Comparison of ENCODE assay signal across 22 cellular contexts in the genomic region with DNA sequence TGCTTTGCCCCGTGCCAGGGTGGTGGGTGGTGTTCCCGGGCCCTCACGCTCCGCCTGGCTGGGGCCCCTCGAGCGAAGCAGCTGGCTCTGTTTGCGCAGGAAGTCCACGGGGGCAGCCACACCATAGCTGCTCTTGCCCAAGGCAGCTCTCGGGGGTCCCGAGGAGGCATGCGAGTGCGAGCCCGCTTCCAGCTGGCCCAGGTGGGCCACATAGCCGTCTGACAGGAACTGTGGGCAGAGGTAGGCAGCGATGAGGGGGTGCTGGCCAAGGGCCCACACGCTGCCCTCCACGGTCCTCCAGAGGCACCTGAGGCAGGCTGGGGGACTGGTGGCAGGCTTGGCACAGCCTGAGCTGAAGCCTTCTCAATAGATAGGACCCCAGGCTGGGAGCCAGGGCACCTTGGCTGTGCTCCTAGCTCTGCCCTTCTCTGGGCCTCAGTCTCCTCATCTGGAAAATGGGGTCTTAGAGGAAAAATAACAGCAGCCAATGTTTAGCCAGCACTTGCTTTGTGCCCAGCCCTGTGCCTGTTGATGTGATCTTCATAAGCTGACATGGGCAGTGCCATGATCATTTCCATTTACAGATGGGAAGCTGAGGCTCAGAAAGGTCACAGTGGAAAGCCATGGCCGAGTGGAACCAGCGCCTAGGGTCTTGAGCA. TPM values are rescaled to one million over a fixed set of nuclear protein-coding genes. Genes with fewer than 3 reads are reported as not detected.
DNase-seq lines count a peak whose midpoint lies in the region; ATAC-seq and TF ChIP-seq lines count a peak whose summit lies in the region.
"Had no signal": no experiment of that assay in that cellular context is flagged by ENCODE, and none has a peak within 500 bp of the region (broad histone marks: within the 10 kb centered on the region; RNA-seq: fewer than 3 reads in every experiment).

No MANE protein-coding gene starts in this region.

- POLR2A ChIA-PET in RWPE1 (lab: Yijun Ruan, JAX; ENCODE audit: low non-redundant PET): interaction anchor here (0.7 kb wide), 1 partner anchor 138 kb away, joined by 3 read pairs; no protein-coding TSS in a partner anchor
- POLR2A ChIA-PET in naive thymus-derived CD4-positive, alpha-beta T cell (lab: Charles Lee): interaction anchor here (0.8 to 2.2 kb wide), 9 partner anchors 8 to 100 kb away, joined by 3 to 9 read pairs (median 4); a partner anchor contains a TSS

- H3K4me1 Mint-ChIP-seq in naive thymus-derived CD4-positive, alpha-beta T cell: peaks cover 14 to 22% (median 19%) of the 10 kb centered on the region in 7 donors
- H3K4me1 Mint-ChIP-seq: GM23338 had no signal

- intact Hi-C loops in naive thymus-derived CD4-positive, alpha-beta T cell (cut with micrococcal nuclease): no loop called here

- no peak for TF ChIP-seq CTCF in RWPE1 (conservative IDR thresholded peaks at IDR 0.05; ENCODE audit: low read depth)

- peak; percentile 59 for DNase-seq in activated effector memory CD4-positive, alpha-beta T cell treated with anti-CD3 and anti-CD28 coated beads, Interleukin-2, amount 50 U/mL, for 16 hours
- DNase-seq in activated effector memory CD4-positive, alpha-beta T cell treated with Interleukin-2 at 50 U/mL for 16 hours: no peak
- no peak for DNase-seq in RWPE1 (ENCODE audit: low spot score)
- DNase-seq in naive thymus-derived CD4-positive, alpha-beta T cell: no peak
- no peak for DNase-seq in stimulated activated CD4-positive, alpha-beta T cell treated with anti-CD3 and anti-CD28 coated beads, Interleukin-12 subunit alpha, Interleukin-12 subunit beta, amount 100 ng/mL, for 4 hours
- DNase-seq: DMS 273 treated with DMSO at 0.1 percent for 48 hours, DND-41, MG63, NCI-H1417, NCI-H1694 treated with DMSO at 0.1 percent for 48 hours, NCI-H2081 treated with DMSO at 0.1 percent for 48 hours, NCI-H2171 treated with DMSO at 0.1 percent for 48 hours, NCI-H524 treated with DMSO at 0.1 percent for 48 hours, Peyer's patch, SJCRH30 had no signal

- no peaks in the 10 kb centered on the region for H3K9me3 ChIP-seq in naive thymus-derived CD4-positive, alpha-beta T cell (ENCODE audit: control insufficient read depth in 2 of 3, low read length in 3 of 3)
- H3K9me3 ChIP-seq: MG63, Peyer's patch, SJCRH30 had no signal

- CTCF ChIA-PET in RWPE1 (lab: Yijun Ruan, JAX): no interaction called here
- CTCF ChIA-PET in naive thymus-derived CD4-positive, alpha-beta T cell (lab: Charles Lee): no interaction called here

- H3K27me3 Mint-ChIP-seq in naive thymus-derived CD4-positive, alpha-beta T cell: no peaks in the 10 kb centered on the region

- ATAC-seq in naive thymus-derived CD4-positive, alpha-beta T cell: no peak
- ATAC-seq in HG03439 (IDR thresholded peaks at IDR 0.05; ENCODE audit: unreplicated experiment) (no peak), HG03460 (IDR thresholded peaks at IDR 0.05; ENCODE audit: unreplicated experiment) (no peak)

- H3K4me1 ChIP-seq in naive thymus-derived CD4-positive, alpha-beta T cell (ENCODE audit: control insufficient read depth in 2 of 2, insufficient read depth in 2 of 2, low read length in 2 of 2): peaks cover 4 to 5% of the 10 kb centered on the region in 2 donors
- H3K4me1 ChIP-seq: SJCRH30 had no signal

- peaks cover 10 to 24% (median 15%) of the 10 kb centered on the region in 5 donors for H3K36me3 Mint-ChIP-seq in naive thymus-derived CD4-positive, alpha-beta T cell

- no peak overlapping the region for H3K4me3 Mint-ChIP-seq in naive thymus-derived CD4-positive, alpha-beta T cell
- H3K4me3 Mint-ChIP-seq: GM23338 had no signal

- no peak overlapping the region for H3K27ac Mint-ChIP-seq in naive thymus-derived CD4-positive, alpha-beta T cell
- H3K27ac Mint-ChIP-seq: GM23338 had no signal

- peaks cover 0 to 2% (median 0%) of the 10 kb centered on the region in 11 donors for H3K9me3 Mint-ChIP-seq in naive thymus-derived CD4-positive, alpha-beta T cell
- H3K9me3 Mint-ChIP-seq: GM23338 had no signal

- no peak overlapping the region for H3K4me3 ChIP-seq in naive thymus-derived CD4-positive, alpha-beta T cell (ENCODE audit: low read length)
- H3K4me3 ChIP-seq: GM23338, MG63, Peyer's patch, SJCRH30 had no signal

- peak overlapping the region; percentile 55 for H3K27ac ChIP-seq in RWPE1
- peak overlapping the region; percentile 21 for H3K27ac ChIP-seq in naive thymus-derived CD4-positive, alpha-beta T cell (ENCODE audit: low read depth, low read length)
- H3K27ac ChIP-seq: C4-2B, Peyer's patch, SJCRH30 had no signal

- no peaks in the 10 kb centered on the region for H3K27me3 ChIP-seq in naive thymus-derived CD4-positive, alpha-beta T cell (ENCODE audit: control insufficient read depth in 2 of 2, insufficient read depth in 2 of 2, low read length in 2 of 2)
- H3K27me3 ChIP-seq: MG63, Peyer's patch, SJCRH30 had no signal

- H3K36me3 ChIP-seq in naive thymus-derived CD4-positive, alpha-beta T cell (ENCODE audit: control insufficient read depth in 2 of 3, insufficient read depth in 3 of 3, low read length in 3 of 3): peaks cover 8 to 95% (median 24%) of the 10 kb centered on the region in 3 experiments
- H3K36me3 ChIP-seq: SJCRH30 had no signal

RNA-seq across cellular contexts. Expression of a gene that starts 9.4 kb away (rescaled TPM):
- 100 to 1,000 TPM; 107 to 156 (median 137) TPM for total RNA-seq in naive thymus-derived CD4-positive, alpha-beta T cell
- 100 to 1,000 TPM; 137 to 205 TPM for polyA plus RNA-seq in naive thymus-derived CD4-positive, alpha-beta T cell

RNA-seq across cellular contexts. Expression of a gene that starts 13.0 kb away (rescaled TPM):
- total RNA-seq in naive thymus-derived CD4-positive, alpha-beta T cell: 100 to 1,000 TPM in 3 of 5 experiments, 10 to 100 TPM in 2; 78.9 to 133 (median 112) TPM
- 10 to 100 TPM in 1 of 2 donors, 1 to 10 TPM in 1; 9.5 to 30.8 TPM for polyA plus RNA-seq in naive thymus-derived CD4-positive, alpha-beta T cell

RNA-seq across cellular contexts. Expression of a gene that starts 15.8 kb away (rescaled TPM):
- total RNA-seq in naive thymus-derived CD4-positive, alpha-beta T cell: 100 to 1,000 TPM in 1 of 5 experiments, 10 to 100 TPM in 4; 31.0 to 168 (median 61.9) TPM
- polyA plus RNA-seq in naive thymus-derived CD4-positive, alpha-beta T cell: 10 to 100 TPM; 64.5 to 94.3 TPM

RNA-seq across cellular contexts. Expression of a gene that starts 23.1 kb away (rescaled TPM):
- 10 to 100 TPM; 52.4 to 94.6 (median 70.6) TPM for total RNA-seq in naive thymus-derived CD4-positive, alpha-beta T cell
- 100 to 1,000 TPM; 131 to 143 TPM for polyA plus RNA-seq in naive thymus-derived CD4-positive, alpha-beta T cell

RNA-seq across cellular contexts. Expression of a gene that starts 31.0 kb away (rescaled TPM):
- total RNA-seq in naive thymus-derived CD4-positive, alpha-beta T cell: not detected
- not detected for polyA plus RNA-seq in naive thymus-derived CD4-positive, alpha-beta T cell
- total RNA-seq: A172, GM23338, LHCN-M2, OCI-LY7, Peyer's patch, SJCRH30 had no signal
- polyA plus RNA-seq: GM23338 had no signal
